In genomic region chr6:18135171-18135570, GRCh38 we compare ENCODE assay signal across 24 cellular contexts. TPM values are rescaled to one million over a fixed set of nuclear protein-coding genes. Genes with fewer than 3 reads are reported as not detected.
A peak's percentile ranks its signal among the peaks of the same experiment; 100 is the strongest.
DNase-seq lines count a peak whose midpoint lies in the region; ATAC-seq and TF ChIP-seq lines count a peak whose summit lies in the region.
"Had no signal": no experiment of that assay in that cellular context is flagged by ENCODE, and none has a peak within 500 bp of the region (broad histone marks: within the 10 kb centered on the region; RNA-seq: fewer than 3 reads in every experiment).

No MANE protein-coding gene starts in this region.

- no peaks in the 10 kb centered on the region for H3K27me3 Mint-ChIP-seq in type B pancreatic cell
- H3K27me3 Mint-ChIP-seq: B cell; CD4-positive, alpha-beta T cell had no signal

- H2BK120ac ChIP-seq in trophoblast cell (ENCODE audit: insufficient read depth, low read length, poor library complexity): no peak overlapping the region

- H3K4ac ChIP-seq in trophoblast cell (ENCODE audit: low read depth, low read length): no peak overlapping the region

- H3K4me2 ChIP-seq in hepatocyte: no peak overlapping the region
- H3K4me2 ChIP-seq in trophoblast cell (ENCODE audit: low read length): no peak overlapping the region
- H3K4me2 ChIP-seq: A549; BLaER1 treated with 17β-estradiol and CSF1 and Interleukin-3, amounts not matched to agents 10 nM and 100 nM had no signal

- H3K14ac ChIP-seq in trophoblast cell (ENCODE audit: low read length): no peak overlapping the region

- H3K79me2 ChIP-seq in hepatocyte: no peaks in the 10 kb centered on the region
- H3K79me2 ChIP-seq in trophoblast cell (ENCODE audit: control insufficient read depth, insufficient read depth, low read length, poor library complexity): no peaks in the 10 kb centered on the region

- H4K8ac ChIP-seq in trophoblast cell (ENCODE audit: low read depth, low read length): no peak overlapping the region

- H3K36me3 ChIP-seq in hepatocyte (replicated peaks; ENCODE audit: insufficient read depth, low read depth) (no peaks in the 10 kb centered on the region), trophoblast cell (ENCODE audit: control insufficient read depth in 1 of 2, insufficient read depth in 2 of 2, low read length in 2 of 2) (peaks cover 5 to 7% of the 10 kb centered on the region in 2 experiments), H7 (replicated peaks; ENCODE audit: control insufficient read depth, insufficient read depth, low read length) (peaks cover 1% of the 10 kb centered on the region)

- peaks cover 29% of the 10 kb centered on the region for H3K36me3 Mint-ChIP-seq in type B pancreatic cell

- DNase-seq in hepatocyte (ENCODE audit: low spot score) (no peak), trophoblast cell (peak; percentile 74 to 97), type B pancreatic cell (ENCODE audit: extremely low spot score, unreplicated experiment) (no peak), NCI-H1417 (lab: John Stamatoyannopoulos, UW) (no peak), H7 (no peak), DMS153 (lab: John Stamatoyannopoulos, UW) (no peak)
- DNase-seq: AML-193; Caco-2; Calu3; CD4-positive, alpha-beta T cell; CD8-positive, alpha-beta T cell; DMS53; DMS79; DND-41; EL; GDM1 had no signal

- H3K9ac ChIP-seq in trophoblast cell (ENCODE audit: low read length): no peak overlapping the region
- H3K9ac ChIP-seq: BLaER1 treated with 17β-estradiol and CSF1 and Interleukin-3, amounts not matched to agents 10 nM and 100 nM had no signal

- H3K79me1 ChIP-seq in trophoblast cell (ENCODE audit: low read length): no peaks in the 10 kb centered on the region

- no peak overlapping the region for H4K91ac ChIP-seq in trophoblast cell (ENCODE audit: low read depth, low read length)

- no peak overlapping the region for H2AK5ac ChIP-seq in trophoblast cell (ENCODE audit: low read length)

- WGBS in hepatocyte (ENCODE audit: low lambda C conversion rate, missing lambda C conversion rate): 97% methylated on average over 2 of the region's 2 CpGs
- no CpG with 5 or more reads among the region's 2 CpGs for whole genome bisulfite sequencing in trophoblast cell (ENCODE audit: extremely low coverage, insufficient coverage, insufficient read length)

- no peaks in the 10 kb centered on the region for H3K4me1 ChIP-seq in hepatocyte (ENCODE audit: insufficient read depth)
- H3K4me1 ChIP-seq in trophoblast cell (ENCODE audit: control insufficient read depth in 1 of 2, insufficient read depth in 2 of 2, low read length in 2 of 2): peaks cover 0 to 3% of the 10 kb centered on the region in 2 experiments
- H3K4me1 ChIP-seq: A549; BLaER1 treated with 17β-estradiol and CSF1 and Interleukin-3, amounts not matched to agents 10 nM and 100 nM; Caco-2 had no signal

- H3K9me3 ChIP-seq in hepatocyte (ENCODE audit: low read depth) (no peaks in the 10 kb centered on the region), trophoblast cell (ENCODE audit: insufficient read depth, low read depth, low read length) (no peaks in the 10 kb centered on the region)
- H3K9me3 ChIP-seq: A549; BLaER1 treated with 17β-estradiol and CSF1 and Interleukin-3, amounts not matched to agents 10 nM and 100 nM; Caco-2 had no signal

- no peak for TF ChIP-seq CTCF in hepatocyte (IDR thresholded peaks at IDR 0.05; ENCODE audit: poor library complexity)
- TF ChIP-seq CTCF in type B pancreatic cell (conservative IDR thresholded peaks at IDR 0.05): no peak

- peak; percentile 47 for ATAC-seq in HG02852 (IDR thresholded peaks at IDR 0.05; ENCODE audit: unreplicated experiment)
- ATAC-seq: A549; CD8-positive, alpha-beta T cell had no signal

- H2BK5ac ChIP-seq in trophoblast cell (ENCODE audit: low read depth, low read length, poor library complexity): no peak overlapping the region

- H3K27me3 ChIP-seq in hepatocyte (no peaks in the 10 kb centered on the region), trophoblast cell (ENCODE audit: insufficient read depth, low read length) (no peaks in the 10 kb centered on the region), H7 (ENCODE audit: control insufficient read depth, insufficient read depth, low read length) (no peaks in the 10 kb centered on the region)
- H3K27me3 ChIP-seq: BLaER1 treated with 17β-estradiol and CSF1 and Interleukin-3, amounts not matched to agents 10 nM and 100 nM had no signal

- H3K4me3 Mint-ChIP-seq in type B pancreatic cell: no peak overlapping the region
- H3K4me3 Mint-ChIP-seq: B cell; CD4-positive, alpha-beta T cell; CD8-positive, alpha-beta T cell had no signal

- peaks cover 7% of the 10 kb centered on the region for H3K4me1 Mint-ChIP-seq in type B pancreatic cell (ENCODE audit: unreplicated experiment)
- H3K4me1 Mint-ChIP-seq: B cell had no signal

- no peak overlapping the region for H3K4me3 ChIP-seq in hepatocyte
- no peak overlapping the region for H3K4me3 ChIP-seq in trophoblast cell (ENCODE audit: low read depth, low read length)
- no peak overlapping the region for H3K4me3 ChIP-seq in H7 (ENCODE audit: insufficient read depth, low read depth, low read length)
- H3K4me3 ChIP-seq: A549; BLaER1 treated with 17β-estradiol and CSF1 and Interleukin-3, amounts not matched to agents 10 nM and 100 nM had no signal

- no peaks in the 10 kb centered on the region for H4K20me1 ChIP-seq in hepatocyte (ENCODE audit: insufficient read depth, poor library complexity, severe bottlenecking)
- H4K20me1 ChIP-seq: BLaER1 treated with 17β-estradiol and CSF1 and Interleukin-3, amounts not matched to agents 10 nM and 100 nM had no signal

- H3K18ac ChIP-seq in trophoblast cell (ENCODE audit: low read length): no peak overlapping the region

- H2AFZ ChIP-seq in hepatocyte: no peak overlapping the region
- no peak overlapping the region for H2AFZ ChIP-seq in trophoblast cell (ENCODE audit: insufficient read depth, low read length, poor library complexity)

- H3K9me2 ChIP-seq in hepatocyte (replicated peaks; ENCODE audit: insufficient read depth): no peaks in the 10 kb centered on the region

- no peak overlapping the region for H2BK12ac ChIP-seq in trophoblast cell (ENCODE audit: low read length)

- no peak overlapping the region for H3K23ac ChIP-seq in trophoblast cell (ENCODE audit: low read length)

- no peak overlapping the region for H4K12ac ChIP-seq in trophoblast cell (ENCODE audit: low read depth, low read length)

- peak overlapping the region; percentile 57 for H3K27ac ChIP-seq in hepatocyte
- no peak overlapping the region for H3K27ac ChIP-seq in trophoblast cell (ENCODE audit: low read depth, low read length)
- H3K27ac ChIP-seq: 22Rv1; A549; BLaER1 treated with 17β-estradiol and CSF1 and Interleukin-3, amounts not matched to agents 10 nM and 100 nM; C4-2B had no signal

- H3K27ac Mint-ChIP-seq in type B pancreatic cell: peak overlapping the region; percentile 78
- H3K27ac Mint-ChIP-seq: B cell; CD4-positive, alpha-beta T cell; CD8-positive, alpha-beta T cell had no signal

- no peaks in the 10 kb centered on the region for H3K9me3 Mint-ChIP-seq in type B pancreatic cell
- H3K9me3 Mint-ChIP-seq: CD4-positive, alpha-beta T cell; CD8-positive, alpha-beta T cell had no signal

RNA-seq across cellular contexts. Expression of gene NHLRC1, which starts 12.7 kb away (rescaled TPM):
- total RNA-seq in hepatocyte (0.84 and 1.5 TPM in 2 replicates), type B pancreatic cell (ENCODE audit: low replicate concordance) (1.1 and 3.5 TPM in 2 replicates)
- polyA plus RNA-seq in hepatocyte: 0.99 and 1.6 TPM in 2 replicates
- polyA plus RNA-seq in trophoblast cell (2013): 0.12 and 0.15 TPM in 2 replicates
- 1.0 and 1.5 TPM in 2 replicates for total RNA-seq in H7 (2014; rRNA removed; shearing (Covaris generic))
- total RNA-seq: A172, G401 had no signal

RNA-seq across cellular contexts. Expression of gene TPMT, which starts 19.7 kb away (rescaled TPM):
- total RNA-seq in hepatocyte: 12.9 and 15.5 TPM in 2 replicates
- polyA plus RNA-seq in hepatocyte: 10.0 and 10.5 TPM in 2 replicates
- 12.5 and 12.9 TPM in 2 replicates for polyA plus RNA-seq in trophoblast cell (2013)
- total RNA-seq in type B pancreatic cell (ENCODE audit: low replicate concordance): 12.8 and 19.2 TPM in 2 replicates
- 20.9 and 22.5 TPM in 2 replicates for total RNA-seq in H7 (2014; rRNA removed; shearing (Covaris generic))

RNA-seq across cellular contexts. Expression of gene KDM1B, which starts 20.1 kb away (rescaled TPM):
- total RNA-seq in hepatocyte: 7.8 and 9.1 TPM in 2 replicates
- polyA plus RNA-seq in hepatocyte: 4.8 and 5.9 TPM in 2 replicates
- polyA plus RNA-seq in trophoblast cell (2013): 13.5 and 14.0 TPM in 2 replicates
- 20.7 and 22.4 TPM in 2 replicates for total RNA-seq in type B pancreatic cell (ENCODE audit: low replicate concordance)
- 6.8 and 11.2 TPM in 2 replicates for total RNA-seq in H7 (2014; rRNA removed; shearing (Covaris generic))

Comparison
In these comparisons a context has a peak if more than half of its experiments do, and no peak if none do; other contexts are left out.
1. DNase-seq: peak in trophoblast cell (2 of 2); none in hepatocyte (single experiment), type B pancreatic cell (single experiment), NCI-H1417 (0 of 3), H7 (single experiment) and DMS153 (single experiment).